In genomic region chr19:16096281-16096855, GRCh38 we compare ENCODE assay signal across 1 cellular context.
A peak's percentile ranks its signal among the peaks of the same experiment; 100 is the strongest.
TF ChIP-seq lines count a peak whose summit lies in the region.

No MANE protein-coding gene starts in this region.

TF ChIP-seq in HepG2, 621 proteins besides CTCF, POLR2A, EP300 and RAD21:
- TF ChIP-seq POLR2AphosphoS2 (IDR thresholded peaks at IDR 0.05; ENCODE audit: low read depth, low read length) = 0 out of 2 replicates have a peak, but pooled peaks have one; percentile 12
- no peak for TF ChIP-seq ARID2 (CRISPR knock-in tag; IDR thresholded peaks at IDR 0.05; ENCODE audit: borderline replicate concordance)
